Comparison of ENCODE assay signal across 8 cellular contexts in genomic region chr1:204989266-204990058, GRCh38. TPM values are rescaled to one million over a fixed set of nuclear protein-coding genes. Genes with fewer than 3 reads are reported as not detected.
DNase-seq lines count a peak whose midpoint lies in the region; ATAC-seq and TF ChIP-seq lines count a peak whose summit lies in the region.

No MANE protein-coding gene starts in this region.

- peak; percentile 47 for DNase-seq in COLO668 (lab: John Stamatoyannopoulos, UW; ENCODE audit: unreplicated experiment)
- peak; percentile 15 for DNase-seq in HS-27A (ENCODE audit: low read depth)
- DNase-seq in NCI-H82 treated with DMSO at 0.1 percent for 48 hours (lab: John Stamatoyannopoulos, UW; ENCODE audit: unreplicated experiment): peak; percentile 86
- peak; percentile 73 for DNase-seq in activated CD8-positive, alpha-beta T cell treated with anti-CD3 and anti-CD28 coated beads, Interleukin-2, amount 10 ng/mL, durations not matched to agents 7 days and 5 days
- DNase-seq in endothelial cell (ENCODE audit: low spot score): peak; percentile 85
- DNase-seq in mesenchymal stem cell: peak; percentile 59
- peak; percentile 22 for DNase-seq in stimulated activated CD8-positive, alpha-beta memory T cell treated with anti-CD3 and anti-CD28 coated beads, Interleukin-4, amount 100 ng/mL, for 24 hours (ENCODE audit: low read depth)

- peaks cover 14% of the 10 kb centered on the region for H3K4me1 Mint-ChIP-seq in activated CD8-positive, alpha-beta T cell treated with anti-CD3 and anti-CD28 coated beads, Interleukin-2, amount 10 ng/mL, durations not matched to agents 7 days and 5 days (ENCODE audit: low read depth)
- H3K4me1 Mint-ChIP-seq in endothelial cell (ENCODE audit: unreplicated experiment): peaks cover 14% of the 10 kb centered on the region

- H3K14ac ChIP-seq in mesenchymal stem cell (ENCODE audit: low read length in 2 of 2): no peak overlapping the region

- no peak overlapping the region for H2AK5ac ChIP-seq in mesenchymal stem cell (ENCODE audit: low read length, severe bottlenecking)

- no peak overlapping the region for H3K27ac ChIP-seq in mesenchymal stem cell (ENCODE audit: low read length, poor library complexity, severe bottlenecking)

- H3K4me3 Mint-ChIP-seq in activated CD8-positive, alpha-beta T cell treated with anti-CD3 and anti-CD28 coated beads, Interleukin-2, amount 10 ng/mL, durations not matched to agents 7 days and 5 days: no peak overlapping the region
- no peak overlapping the region for H3K4me3 Mint-ChIP-seq in endothelial cell (ENCODE audit: unreplicated experiment)

- no peak overlapping the region for H3K9ac ChIP-seq in mesenchymal stem cell (ENCODE audit: low read length)

- H2BK12ac ChIP-seq in mesenchymal stem cell (ENCODE audit: low read length in 2 of 2): no peak overlapping the region

- ATAC-seq in activated CD8-positive, alpha-beta T cell treated with anti-CD3 and anti-CD28 coated beads, Interleukin-2, amount 10 ng/mL, durations not matched to agents 7 days and 5 days: peak; percentile 66
- ATAC-seq in GM19455 (IDR thresholded peaks at IDR 0.05; ENCODE audit: unreplicated experiment): no peak

- TF ChIP-seq CTCF in endothelial cell (IDR thresholded peaks at IDR 0.05; ENCODE audit: unreplicated experiment): peak; percentile 89

- H3K4ac ChIP-seq in mesenchymal stem cell (ENCODE audit: low read depth in 1 of 2, low read length in 2 of 2): no peak overlapping the region

- no peak overlapping the region for H3K18ac ChIP-seq in mesenchymal stem cell (ENCODE audit: low read depth in 1 of 2, low read length in 2 of 2)

- H3K4me1 ChIP-seq in mesenchymal stem cell (ENCODE audit: control insufficient read depth, insufficient read depth, low read depth, low read length): peaks cover 12% of the 10 kb centered on the region

- no peaks in the 10 kb centered on the region for H3K9me3 Mint-ChIP-seq in activated CD8-positive, alpha-beta T cell treated with anti-CD3 and anti-CD28 coated beads, Interleukin-2, amount 10 ng/mL, durations not matched to agents 7 days and 5 days (ENCODE audit: insufficient read depth)
- H3K9me3 Mint-ChIP-seq in endothelial cell (ENCODE audit: unreplicated experiment): no peaks in the 10 kb centered on the region

- 48% methylated on average over 16 of the region's 16 CpGs for WGBS in mesenchymal stem cell

- no peaks in the 10 kb centered on the region for H3K79me1 ChIP-seq in mesenchymal stem cell (replicated peaks; ENCODE audit: low read length, poor library complexity, severe bottlenecking)

- H3K27me3 ChIP-seq in mesenchymal stem cell (ENCODE audit: control insufficient read depth in 1 of 2, insufficient read depth in 1 of 2, low read length in 2 of 2): peaks cover 0 to 49% of the 10 kb centered on the region in 2 experiments

- CTCF ChIA-PET in activated CD8-positive, alpha-beta T cell treated with anti-CD3 and anti-CD28 coated beads, Interleukin-2, amount 10 ng/mL, durations not matched to agents 7 days and 5 days (lab: Charles Lee): interaction anchor here (0.6 to 12.3 kb wide), 31 partner anchors 9 to 365 kb away, joined by 3 to 236 read pairs (median 4); partner anchors contain the start of genes RBBP5 and TMCC2

- H3K27ac Mint-ChIP-seq in activated CD8-positive, alpha-beta T cell treated with anti-CD3 and anti-CD28 coated beads, Interleukin-2, amount 10 ng/mL, durations not matched to agents 7 days and 5 days: no peak overlapping the region
- no peak overlapping the region for H3K27ac Mint-ChIP-seq in endothelial cell (ENCODE audit: unreplicated experiment)

- H4K8ac ChIP-seq in mesenchymal stem cell (ENCODE audit: low read length): no peak overlapping the region

- no peak overlapping the region for H2BK5ac ChIP-seq in mesenchymal stem cell (ENCODE audit: low read depth, low read length, poor library complexity, severe bottlenecking)

- H4K91ac ChIP-seq in mesenchymal stem cell (ENCODE audit: low read length): no peak overlapping the region

- H3K36me3 Mint-ChIP-seq in activated CD8-positive, alpha-beta T cell treated with anti-CD3 and anti-CD28 coated beads, Interleukin-2, amount 10 ng/mL, durations not matched to agents 7 days and 5 days (ENCODE audit: low read depth): no peaks in the 10 kb centered on the region
- H3K36me3 Mint-ChIP-seq in endothelial cell (ENCODE audit: low read depth, unreplicated experiment): peaks cover 4% of the 10 kb centered on the region

- no peak overlapping the region for H3K4me2 ChIP-seq in mesenchymal stem cell (ENCODE audit: low read length, poor library complexity, severe bottlenecking)

- H3K36me3 ChIP-seq in mesenchymal stem cell (ENCODE audit: control insufficient read depth in 1 of 2, insufficient read depth in 2 of 2, low read depth in 1 of 2, low read length in 2 of 2): peaks cover 0 to 83% of the 10 kb centered on the region in 2 experiments

- no peak overlapping the region for H2BK120ac ChIP-seq in mesenchymal stem cell (ENCODE audit: low read depth, low read length)

- H3K23ac ChIP-seq in mesenchymal stem cell (ENCODE audit: low read length in 2 of 2): no peak overlapping the region

- H2BK15ac ChIP-seq in mesenchymal stem cell (ENCODE audit: low read depth, poor library complexity, severe bottlenecking): no peak overlapping the region

- no peak overlapping the region for H3K4me3 ChIP-seq in mesenchymal stem cell (ENCODE audit: insufficient read depth in 1 of 2, low read depth in 1 of 2, low read length in 2 of 2)

- no peak overlapping the region for H2AFZ ChIP-seq in mesenchymal stem cell (ENCODE audit: low read depth, low read length)

- H3K27me3 Mint-ChIP-seq in activated CD8-positive, alpha-beta T cell treated with anti-CD3 and anti-CD28 coated beads, Interleukin-2, amount 10 ng/mL, durations not matched to agents 7 days and 5 days (ENCODE audit: low read depth): peaks cover 9% of the 10 kb centered on the region
- H3K27me3 Mint-ChIP-seq in endothelial cell (ENCODE audit: unreplicated experiment): peaks cover 5% of the 10 kb centered on the region

- POLR2A ChIA-PET in activated CD8-positive, alpha-beta T cell treated with anti-CD3 and anti-CD28 coated beads, Interleukin-2, amount 10 ng/mL, durations not matched to agents 7 days and 5 days (lab: Charles Lee): no interaction called here

- no peaks in the 10 kb centered on the region for H3K9me3 ChIP-seq in mesenchymal stem cell (ENCODE audit: control insufficient read depth, low read length)

RNA-seq across cellular contexts. Expression of gene CNTN2, which starts 53.5 kb away (rescaled TPM):
- not detected for total RNA-seq in activated CD8-positive, alpha-beta T cell treated with anti-CD3 and anti-CD28 coated beads, Interleukin-2, amount 10 ng/mL, durations not matched to agents 7 days and 5 days
- 0.10 TPM for total RNA-seq in endothelial cell (ENCODE audit: unreplicated experiment)
- polyA plus RNA-seq in mesenchymal stem cell (2013, experiment 1 of 2): not detected
- not detected for polyA plus RNA-seq in mesenchymal stem cell (2013, experiment 2 of 2)

Comparison
In these comparisons a context has a peak if more than half of its experiments do, and no peak if none do; other contexts are left out.
1. DNase-seq: peak in every context shown above with its lines; median percentile 86 in NCI-H82 treated with DMSO at 0.1 percent for 48 hours; 85 in endothelial cell; 73 in activated CD8-positive, alpha-beta T cell treated with anti-CD3 and anti-CD28 coated beads, Interleukin-2, amount 10 ng/mL, durations not matched to agents 7 days and 5 days; 59 in mesenchymal stem cell; 47 in COLO668; 22 in stimulated activated CD8-positive, alpha-beta memory T cell treated with anti-CD3 and anti-CD28 coated beads, Interleukin-4, amount 100 ng/mL, for 24 hours; 15 in HS-27A.